15 cellular contexts compared by ENCODE assay signal in the genomic region with DNA sequence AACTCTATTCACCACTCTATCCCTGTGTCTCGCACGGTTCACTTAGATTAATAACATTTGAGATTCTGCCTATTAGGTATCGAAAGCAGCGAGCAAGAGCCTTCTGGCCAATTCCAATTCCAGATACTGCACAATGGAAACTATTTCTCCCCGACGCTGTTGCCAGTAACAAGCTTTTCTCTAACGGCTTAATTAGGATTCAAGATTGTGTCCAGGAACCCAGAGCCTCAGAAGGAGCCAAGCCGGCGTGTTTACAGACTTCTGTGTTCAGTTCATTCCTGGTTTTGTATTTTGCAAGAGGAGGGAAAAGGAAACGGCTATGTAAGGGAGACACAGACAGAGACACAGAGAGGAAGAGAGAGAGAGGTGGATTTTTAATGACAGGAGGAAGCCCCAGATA.
DNase-seq lines count a peak whose midpoint lies in the region; ATAC-seq and TF ChIP-seq lines count a peak whose summit lies in the region.
"Had no signal": no experiment of that assay in that cellular context is flagged by ENCODE, and none has a peak within 500 bp of the region (broad histone marks: within the 10 kb centered on the region; RNA-seq: fewer than 3 reads in every experiment).

No MANE protein-coding gene starts in this region.

- no peak overlapping the region for H3K9ac ChIP-seq in smooth muscle cell (ENCODE audit: low read depth)

- no peaks in the 10 kb centered on the region for H3K79me2 ChIP-seq in GM23338 (replicated peaks; ENCODE audit: insufficient read depth)
- no peaks in the 10 kb centered on the region for H3K79me2 ChIP-seq in smooth muscle cell (ENCODE audit: low read depth)

- no peaks in the 10 kb centered on the region for H3K27me3 Mint-ChIP-seq in GM23338 (ENCODE audit: insufficient read depth, low read depth, poor library complexity)

- H3K27me3 ChIP-seq in GM23338 (ENCODE audit: insufficient read depth), result no peaks in the 10 kb centered on the region
- no peaks in the 10 kb centered on the region for H3K27me3 ChIP-seq in smooth muscle cell (ENCODE audit: low read depth)
- H3K27me3 ChIP-seq: upper lobe of right lung had no signal

- no peaks in the 10 kb centered on the region for H3K4me1 Mint-ChIP-seq in GM23338
- H3K4me1 Mint-ChIP-seq: activated CD4-positive, alpha-beta T cell treated with anti-CD3 and anti-CD28 coated beads for 36 hours had no signal

- H4K20me1 ChIP-seq in GM23338 (replicated peaks; ENCODE audit: insufficient read depth), result 0 out of 2 replicates have a peak, but pooled peaks cover 4% of the 10 kb centered on the region
- no peaks in the 10 kb centered on the region for H4K20me1 ChIP-seq in smooth muscle cell (ENCODE audit: low read depth)

- 0 out of 2 replicates have a peak, but pooled peaks cover 4% of the 10 kb centered on the region for H3K9me2 ChIP-seq in GM23338 (ENCODE audit: insufficient read depth)

- H3K4me3 ChIP-seq in GM23338 (no peak overlapping the region), smooth muscle cell (no peak overlapping the region)
- H3K4me3 ChIP-seq: upper lobe of right lung had no signal

- H3F3A ChIP-seq in GM23338 (replicated peaks; ENCODE audit: low read depth) (no peaks in the 10 kb centered on the region), smooth muscle cell (ENCODE audit: low read depth) (no peaks in the 10 kb centered on the region)

- H3K4me1 ChIP-seq in GM23338 (ENCODE audit: insufficient read depth), result no peaks in the 10 kb centered on the region
- H3K4me1 ChIP-seq in smooth muscle cell (ENCODE audit: low read depth), result no peaks in the 10 kb centered on the region
- H3K4me1 ChIP-seq: BE2C, upper lobe of right lung had no signal

- TF ChIP-seq CTCF in GM23338 (conservative IDR thresholded peaks at IDR 0.05; ENCODE audit: low read depth in 2 of 2), result no peak
- TF ChIP-seq CTCF in smooth muscle cell (IDR thresholded peaks at IDR 0.05; ENCODE audit: borderline replicate concordance, insufficient read depth, poor library complexity, severe bottlenecking), result no peak

- no peaks in the 10 kb centered on the region for H3K9me3 ChIP-seq in smooth muscle cell (replicated peaks; ENCODE audit: low read depth)
- H3K9me3 ChIP-seq: BE2C, upper lobe of right lung had no signal

- 55% methylated on average over 10 of the region's 10 CpGs for WGBS in smooth muscle cell (ENCODE audit: low lambda C conversion rate)

- H3K27ac ChIP-seq in GM23338 (ENCODE audit: low read depth), result no peak overlapping the region
- H3K27ac ChIP-seq in smooth muscle cell (ENCODE audit: low read depth), result peak overlapping the region; percentile 32
- H3K27ac ChIP-seq: upper lobe of right lung had no signal

- H3K9me3 Mint-ChIP-seq in GM23338, result peaks cover 2% of the 10 kb centered on the region; the same call in 1 of the 3 replicates

- no peaks in the 10 kb centered on the region for H3K36me3 Mint-ChIP-seq in GM23338 (ENCODE audit: low read depth)

- H3K4me3 Mint-ChIP-seq in GM23338, result no peak overlapping the region
- H3K4me3 Mint-ChIP-seq: activated CD4-positive, alpha-beta T cell treated with anti-CD3 and anti-CD28 coated beads for 36 hours had no signal

- no peak overlapping the region for H3K4me2 ChIP-seq in GM23338
- H3K4me2 ChIP-seq in smooth muscle cell, result peak overlapping the region; percentile 25

- DNase-seq in GM23338 (ENCODE audit: low spot score), result no peak
- peak; percentile 35 for DNase-seq in fibroblast of peridontal ligament (ENCODE audit: extremely low read depth)
- DNase-seq in midbrain (lab: John Stamatoyannopoulos, UW), result peak; percentile 68
- DNase-seq in smooth muscle cell (lab: John Stamatoyannopoulos, UW; ENCODE audit: unreplicated experiment), result no peak
- DNase-seq: activated CD4-positive, alpha-beta T cell treated with anti-CD3 and anti-CD28 coated beads for 36 hours; BE2C; central memory CD4-positive, alpha-beta T cell; DND-41; upper lobe of right lung had no signal

- no peaks in the 10 kb centered on the region for H3K36me3 ChIP-seq in GM23338 (ENCODE audit: insufficient read depth)
- no peaks in the 10 kb centered on the region for H3K36me3 ChIP-seq in smooth muscle cell (ENCODE audit: low read depth)
- H3K36me3 ChIP-seq: BE2C, upper lobe of right lung had no signal

- no peak overlapping the region for H3K27ac Mint-ChIP-seq in GM23338
- H3K27ac Mint-ChIP-seq: activated CD4-positive, alpha-beta T cell treated with anti-CD3 and anti-CD28 coated beads for 36 hours had no signal

- ATAC-seq in GM23338 (no peak), GM18502 (IDR thresholded peaks at IDR 0.05; ENCODE audit: poor library complexity, unreplicated experiment) (no peak), HG02885 (IDR thresholded peaks at IDR 0.05; ENCODE audit: poor library complexity, unreplicated experiment) (no peak), HG02852 (IDR thresholded peaks at IDR 0.05; ENCODE audit: unreplicated experiment) (no peak), GM19455 (IDR thresholded peaks at IDR 0.05; ENCODE audit: unreplicated experiment) (no peak)
- ATAC-seq: activated CD4-positive, alpha-beta T cell treated with anti-CD3 and anti-CD28 coated beads for 36 hours; esophagus mucosa; left lobe of liver; upper lobe of right lung had no signal

- H2AFZ ChIP-seq in GM23338 (peak overlapping the region; percentile 78; the same call in 1 of the 2 replicates), smooth muscle cell (ENCODE audit: low read depth) (peak overlapping the region; percentile 66)

TF ChIP-seq in GM23338, 12 proteins besides CTCF, POLR2A, EP300 and RAD21:
- TF ChIP-seq ZNF114 (CRISPR knock-in tag; IDR thresholded peaks at IDR 0.05) (no peak), EZH2phosphoT487 (IDR thresholded peaks at IDR 0.05; ENCODE audit: unreplicated experiment) (no peak), STAT1 (IDR thresholded peaks at IDR 0.05; ENCODE audit: unreplicated experiment) (no peak), CREB1 (CRISPR knock-in tag; IDR thresholded peaks at IDR 0.05; ENCODE audit: low read depth) (no peak), JUNB (IDR thresholded peaks at IDR 0.05; ENCODE audit: unreplicated experiment) (no peak)
- TF ChIP-seq, protein P1, sequence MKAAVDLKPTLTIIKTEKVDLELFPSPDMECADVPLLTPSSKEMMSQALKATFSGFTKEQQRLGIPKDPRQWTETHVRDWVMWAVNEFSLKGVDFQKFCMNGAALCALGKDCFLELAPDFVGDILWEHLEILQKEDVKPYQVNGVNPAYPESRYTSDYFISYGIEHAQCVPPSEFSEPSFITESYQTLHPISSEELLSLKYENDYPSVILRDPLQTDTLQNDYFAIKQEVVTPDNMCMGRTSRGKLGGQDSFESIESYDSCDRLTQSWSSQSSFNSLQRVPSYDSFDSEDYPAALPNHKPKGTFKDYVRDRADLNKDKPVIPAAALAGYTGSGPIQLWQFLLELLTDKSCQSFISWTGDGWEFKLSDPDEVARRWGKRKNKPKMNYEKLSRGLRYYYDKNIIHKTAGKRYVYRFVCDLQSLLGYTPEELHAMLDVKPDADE (IDR thresholded peaks at IDR 0.05), result no peak

Comparison
In these comparisons a context has a peak if more than half of its experiments do, and no peak if none do; other contexts are left out.
1. DNase-seq: peak in fibroblast of peridontal ligament (single experiment) and midbrain (single experiment); none in GM23338 (single experiment) and smooth muscle cell (single experiment).